ENCODE assay signal across 18 cellular contexts in genomic region chr11:73446766-73447165, GRCh38.
DNase-seq lines count a peak whose midpoint lies in the region; ATAC-seq and TF ChIP-seq lines count a peak whose summit lies in the region.
"Had no signal": no experiment of that assay in that cellular context is flagged by ENCODE, and none has a peak within 500 bp of the region (broad histone marks: within the 10 kb centered on the region; RNA-seq: fewer than 3 reads in every experiment).

No MANE protein-coding gene starts in this region.

- H3K4me3 Mint-ChIP-seq in memory B cell, result no peak overlapping the region
- H3K4me3 Mint-ChIP-seq: B cell; CD8-positive, alpha-beta memory T cell had no signal

- no peaks in the 10 kb centered on the region for H3K9me3 Mint-ChIP-seq in memory B cell
- H3K9me3 Mint-ChIP-seq: CD8-positive, alpha-beta memory T cell had no signal

- intact Hi-C loops in heart left ventricle (cut with DNase I), result no loop called here
- intact Hi-C loops in right cardiac atrium (cut with DNase I), result no loop called here
- intact Hi-C loops in Panc1 (cut with micrococcal nuclease; ENCODE audit: unreplicated experiment), result no loop called here

- POLR2A ChIA-PET in Panc1 (lab: Charles Lee), result interaction anchor here (0.5 to 0.6 kb wide), 2 partner anchors 109 to 280 kb away, joined by 3 to 10 read pairs; no protein-coding TSS in a partner anchor

- H3K27me3 Mint-ChIP-seq in memory B cell, result no peaks in the 10 kb centered on the region
- H3K27me3 Mint-ChIP-seq: B cell; CD8-positive, alpha-beta memory T cell had no signal

- H3K27me3 ChIP-seq in heart left ventricle, result no peaks in the 10 kb centered on the region
- H3K27me3 ChIP-seq in right cardiac atrium (ENCODE audit: control insufficient read depth, insufficient read depth), result no peaks in the 10 kb centered on the region
- H3K27me3 ChIP-seq in Panc1 (ENCODE audit: control insufficient read depth, insufficient read depth, low read length), result no peaks in the 10 kb centered on the region
- H3K27me3 ChIP-seq: BLaER1 treated with 17β-estradiol and CSF1 and Interleukin-3, amounts not matched to agents 10 nM and 100 nM had no signal

- ATAC-seq in heart left ventricle (peak in 3 of 4 donors; percentile 33 to 49 (median 42)), right cardiac atrium (no peak), Panc1 (no peak), memory B cell (ENCODE audit: low read depth) (no peak)
- ATAC-seq: GM12878, HepG2 had no signal

- peak overlapping the region; percentile 48 for H3K27ac Mint-ChIP-seq in memory B cell
- H3K27ac Mint-ChIP-seq: B cell had no signal

- H3K9me3 ChIP-seq in heart left ventricle (no peaks in the 10 kb centered on the region), right cardiac atrium (ENCODE audit: control insufficient read depth, low read length) (no peaks in the 10 kb centered on the region), Panc1 (ENCODE audit: control insufficient read depth, insufficient read depth, low read depth, low read length) (no peaks in the 10 kb centered on the region)
- H3K9me3 ChIP-seq: BLaER1 treated with 17β-estradiol and CSF1 and Interleukin-3, amounts not matched to agents 10 nM and 100 nM had no signal

- H3K27ac ChIP-seq in heart left ventricle (peak overlapping the region in 1 of 12 donors; percentile 18), right cardiac atrium (ENCODE audit: low read length) (no peak overlapping the region), Panc1 (ENCODE audit: low read length) (no peak overlapping the region)
- H3K27ac ChIP-seq: BLaER1 treated with 17β-estradiol and CSF1 and Interleukin-3, amounts not matched to agents 10 nM and 100 nM had no signal

- no peaks in the 10 kb centered on the region for H3K4me1 Mint-ChIP-seq in memory B cell
- H3K4me1 Mint-ChIP-seq: B cell had no signal

- H3K36me3 ChIP-seq in heart left ventricle (no peaks in the 10 kb centered on the region), Panc1 (ENCODE audit: control insufficient read depth, insufficient read depth, low read length) (no peaks in the 10 kb centered on the region)

- in situ Hi-C loops in Panc1 (cut with HindIII; ENCODE audit: low pct_unique_long_range_greater_than_20kb, low sequenced_read_pairs), result no loop called here

- 55 to 60% (median 57%) methylated on average over 2 of the region's 2 CpGs for WGBS in heart left ventricle, 4 donors
- 40% methylated on average over 2 of the region's 2 CpGs for WGBS in right cardiac atrium

- CTCF ChIA-PET in Panc1 (lab: Charles Lee), result interaction anchor here (0.7 kb wide), 1 partner anchor 32 kb away, joined by 7 read pairs; no protein-coding TSS in a partner anchor

- H3K4me3 ChIP-seq in heart left ventricle, result no peak overlapping the region
- H3K4me3 ChIP-seq in right cardiac atrium (ENCODE audit: low read length), result no peak overlapping the region
- H3K4me3 ChIP-seq in Panc1 (ENCODE audit: low read depth in 2 of 2, low read length in 2 of 2), result no peak overlapping the region
- H3K4me3 ChIP-seq: BLaER1 treated with 17β-estradiol and CSF1 and Interleukin-3, amounts not matched to agents 10 nM and 100 nM; GM12878 had no signal

- TF ChIP-seq POLR2A in heart left ventricle (IDR thresholded peaks at IDR 0.05), result no peak

- BruUV-seq in Panc1 (replicated peaks; lab: Mats Ljungman, UMichigan), result TSS peak; percentile 34

- peaks cover 9% of the 10 kb centered on the region for H3K36me3 Mint-ChIP-seq in memory B cell

- H3K4me1 ChIP-seq in heart left ventricle (peaks cover 0 to 29% (median 14%) of the 10 kb centered on the region in 12 donors), right cardiac atrium (ENCODE audit: control insufficient read depth, insufficient read depth, low read length) (peaks cover 2% of the 10 kb centered on the region), Panc1 (ENCODE audit: control insufficient read depth, insufficient read depth, low read length) (no peaks in the 10 kb centered on the region)

- no peak for TF ChIP-seq CTCF in heart left ventricle (IDR thresholded peaks at IDR 0.05)
- no peak for TF ChIP-seq CTCF in Panc1 (IDR thresholded peaks at IDR 0.05)

- DNase-seq in heart left ventricle (no peak), right cardiac atrium (no peak), Panc1 (ENCODE audit: low read depth, low spot score) (no peak), memory B cell (ENCODE audit: low spot score in 2 of 2) (no peak), T-helper 9 cell (no peak), retina (no peak)
- DNase-seq: CD8-positive, alpha-beta memory T cell; COR-L47; DMS 273 treated with DMSO at 0.1 percent for 48 hours; DMS53; DND-41; EL; GOT3; H7 had no signal

Comparison
In these comparisons a context has a peak if more than half of its experiments do, and no peak if none do; other contexts are left out.
1. ATAC-seq: peak in heart left ventricle (3 of 4); none in right cardiac atrium (0 of 2), Panc1 (single experiment) and memory B cell (single experiment).